Comparison of ENCODE assay signal across 24 cellular contexts in the genomic region with DNA sequence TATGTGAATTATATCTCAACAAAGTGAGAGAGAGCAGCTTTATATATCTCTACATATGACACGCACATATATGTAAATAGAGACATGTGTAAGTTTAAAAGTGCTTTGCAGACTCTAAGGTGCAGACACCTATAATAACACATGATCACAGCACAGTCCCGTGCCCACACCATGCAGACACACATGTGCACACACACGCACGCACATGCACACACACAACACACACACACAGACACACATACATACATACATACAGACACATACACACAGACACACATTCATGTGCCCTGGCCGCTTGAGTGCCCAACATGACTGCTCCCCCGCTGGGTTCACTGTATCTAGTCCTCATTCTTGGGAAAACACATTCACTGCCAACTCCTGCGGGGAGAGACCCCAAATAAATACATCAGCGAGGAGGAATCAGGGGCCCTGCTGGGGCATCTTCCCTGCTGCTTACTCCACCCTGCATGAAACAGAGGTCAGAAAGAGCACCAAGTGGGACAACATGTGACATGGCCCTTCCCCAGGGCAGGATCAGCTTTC.
DNase-seq lines count a peak whose midpoint lies in the region; ATAC-seq, FAIRE-seq and TF ChIP-seq lines count a peak whose summit lies in the region.
"Had no signal": no experiment of that assay in that cellular context is flagged by ENCODE, and none has a peak within 500 bp of the region (broad histone marks: within the 10 kb centered on the region; RNA-seq: fewer than 3 reads in every experiment).

No MANE protein-coding gene starts in this region.

- H3K23ac ChIP-seq in neuronal stem cell (ENCODE audit: low read depth, low read length, poor library complexity), result peak overlapping the region; percentile 26

- no peak overlapping the region for H3K18ac ChIP-seq in neuronal stem cell (ENCODE audit: low read length)

- BruUV-seq in OCI-LY7 (replicated peaks; lab: Mats Ljungman, UMichigan), result no TSS peak

- no peak overlapping the region for H2AK5ac ChIP-seq in neuronal stem cell (ENCODE audit: low read depth, low read length)

- H3K14ac ChIP-seq in neuronal stem cell (ENCODE audit: low read length), result no peak overlapping the region

- no peak for TF ChIP-seq CTCF in HEK293 (tag by site-specific recombination; IDR thresholded peaks at IDR 0.05)
- no peak for TF ChIP-seq CTCF in bronchial epithelial cell (IDR thresholded peaks at IDR 0.05; ENCODE audit: insufficient read depth, low read length, severe bottlenecking)
- no peak for TF ChIP-seq CTCF in OCI-LY7 (conservative IDR thresholded peaks at IDR 0.05; ENCODE audit: low read length)

- no CpG with 5 or more reads among the region's 8 CpGs for WGBS in neuronal stem cell (ENCODE audit: extremely low coverage in 2 of 2, insufficient read length in 2 of 2, insufficient replicate concordance in 1 of 2), 2 donors
- 77 to 89% (median 81%) methylated on average over 8 of the region's 8 CpGs for WGBS in small intestine, 3 donors

- H2BK120ac ChIP-seq in neuronal stem cell (ENCODE audit: low read depth, low read length), result no peak overlapping the region

- H4K20me1 ChIP-seq in OCI-LY7 (ENCODE audit: insufficient read depth, low read length), result no peaks in the 10 kb centered on the region
- H4K20me1 ChIP-seq: BLaER1 treated with 17β-estradiol and CSF1 and Interleukin-3, amounts not matched to agents 10 nM and 100 nM had no signal

- no peak overlapping the region for H2BK12ac ChIP-seq in neuronal stem cell (ENCODE audit: low read length)

- intact Hi-C loops in OCI-LY7 (cut with micrococcal nuclease; ENCODE audit: unreplicated experiment) (no loop called here), sciatic nerve (cut with DNase I) (no loop called here)

- FAIRE-seq in bronchial epithelial cell (lab: Jason Lieb, UNC) (peak; percentile 43), small intestine (lab: Jason Lieb, UNC) (no peak)
- FAIRE-seq: A549, D721Med, GM12891, GM18507, H54 had no signal

- H3K27ac ChIP-seq in HEK293 (ENCODE audit: extremely low read depth, low read depth, low read length) (no peak overlapping the region), neuronal stem cell (replicated peaks; ENCODE audit: low read length) (no peak overlapping the region), small intestine (ENCODE audit: low read depth in 1 of 2, low read length in 1 of 2) (no peak overlapping the region), OCI-LY7 (ENCODE audit: low read depth, low read length, poor library complexity, severe bottlenecking) (no peak overlapping the region)
- H3K27ac ChIP-seq: A549; BLaER1 treated with 17β-estradiol and CSF1 and Interleukin-3, amounts not matched to agents 10 nM and 100 nM had no signal

- no peak overlapping the region for H2BK5ac ChIP-seq in neuronal stem cell (ENCODE audit: low read length)

- H3K4me1 ChIP-seq in HEK293 (ENCODE audit: control insufficient read depth, insufficient read depth, low read length), result no peaks in the 10 kb centered on the region
- no peaks in the 10 kb centered on the region for H3K4me1 ChIP-seq in neuronal stem cell (ENCODE audit: control insufficient read depth in 2 of 2, insufficient read depth in 1 of 2, low read depth in 1 of 2, low read length in 2 of 2)
- no peaks in the 10 kb centered on the region for H3K4me1 ChIP-seq in small intestine (ENCODE audit: control insufficient read depth in 2 of 2, insufficient read depth in 1 of 2, low read depth in 1 of 2, low read length in 1 of 2)
- H3K4me1 ChIP-seq in OCI-LY7 (ENCODE audit: insufficient read depth, low read length, poor library complexity, severe bottlenecking), result peaks cover 7% of the 10 kb centered on the region
- H3K4me1 ChIP-seq: A549, BE2C had no signal

- H3K27me3 ChIP-seq in bronchial epithelial cell (ENCODE audit: control insufficient read depth, insufficient read depth, low read length) (no peaks in the 10 kb centered on the region), neuronal stem cell (ENCODE audit: control insufficient read depth in 3 of 3, insufficient read depth in 3 of 3, low read depth in 1 of 3, low read length in 3 of 3) (peaks cover 0 to 63% (median 0%) of the 10 kb centered on the region in 3 experiments), small intestine (ENCODE audit: control insufficient read depth in 2 of 2, insufficient read depth in 2 of 2, low read length in 2 of 2) (peaks cover 0 to 3% of the 10 kb centered on the region in 2 donors)
- H3K27me3 ChIP-seq: BE2C; BLaER1 treated with 17β-estradiol and CSF1 and Interleukin-3, amounts not matched to agents 10 nM and 100 nM had no signal

- no peak overlapping the region for H3K4me2 ChIP-seq in neuronal stem cell (ENCODE audit: insufficient read depth, low read length, poor library complexity, severe bottlenecking)
- H3K4me2 ChIP-seq in OCI-LY7 (ENCODE audit: low read length), result no peak overlapping the region
- H3K4me2 ChIP-seq: A549; BLaER1 treated with 17β-estradiol and CSF1 and Interleukin-3, amounts not matched to agents 10 nM and 100 nM; GM23338 had no signal

- H4K8ac ChIP-seq in neuronal stem cell (ENCODE audit: low read depth, low read length), result no peak overlapping the region

- no peak overlapping the region for H3K9ac ChIP-seq in neuronal stem cell (ENCODE audit: low read depth, low read length, poor library complexity)
- H3K9ac ChIP-seq: BLaER1 treated with 17β-estradiol and CSF1 and Interleukin-3, amounts not matched to agents 10 nM and 100 nM had no signal

- POLR2A ChIA-PET in HEK293 (lab: Yijun Ruan, JAX), result no interaction called here
- POLR2A ChIA-PET in OCI-LY7 (lab: Charles Lee), result no interaction called here

- no peaks in the 10 kb centered on the region for H3K79me1 ChIP-seq in neuronal stem cell (ENCODE audit: low read depth, low read length)

- H3K36me3 ChIP-seq in HEK293 (ENCODE audit: control insufficient read depth in 2 of 2, insufficient read depth in 1 of 2, low read length in 2 of 2) (no peaks in the 10 kb centered on the region), bronchial epithelial cell (ENCODE audit: control insufficient read depth, insufficient read depth, low read length) (no peaks in the 10 kb centered on the region), neuronal stem cell (replicated peaks in 1 of 2; ENCODE audit: control insufficient read depth in 2 of 2, insufficient read depth in 2 of 2, low read length in 2 of 2) (peaks cover 0 to 1% of the 10 kb centered on the region in 2 donors), small intestine (ENCODE audit: control insufficient read depth in 2 of 2, insufficient read depth in 2 of 2, low read length in 2 of 2) (no peaks in the 10 kb centered on the region), OCI-LY7 (ENCODE audit: insufficient read depth, low read length) (no peaks in the 10 kb centered on the region)
- H3K36me3 ChIP-seq: BE2C; BLaER1 treated with 17β-estradiol and CSF1 and Interleukin-3, amounts not matched to agents 10 nM and 100 nM had no signal

- H3K4ac ChIP-seq in neuronal stem cell (ENCODE audit: low read length), result no peak overlapping the region

- no peak for ATAC-seq in sciatic nerve
- ATAC-seq: A549, GM23338 had no signal

- H3K79me2 ChIP-seq in OCI-LY7 (ENCODE audit: insufficient read depth, low read depth, low read length), result no peaks in the 10 kb centered on the region

- peak overlapping the region; percentile 23 for H4K91ac ChIP-seq in neuronal stem cell (ENCODE audit: low read depth, low read length, poor library complexity)

- H3K4me3 ChIP-seq in HEK293 (ENCODE audit: low read depth, low read length) (no peak overlapping the region), bronchial epithelial cell (ENCODE audit: low read depth, low read length) (no peak overlapping the region), neuronal stem cell (ENCODE audit: low read length in 2 of 2) (no peak overlapping the region), small intestine (ENCODE audit: low read depth in 1 of 2, low read length in 2 of 2) (no peak overlapping the region), OCI-LY7 (ENCODE audit: low read depth, low read length, poor library complexity, severe bottlenecking) (no peak overlapping the region)
- H3K4me3 ChIP-seq: A549; BLaER1 treated with 17β-estradiol and CSF1 and Interleukin-3, amounts not matched to agents 10 nM and 100 nM; GM23338 had no signal

- no peaks in the 10 kb centered on the region for H3K9me3 ChIP-seq in HEK293 (ENCODE audit: control insufficient read depth, insufficient read depth, low read depth, low read length)
- H3K9me3 ChIP-seq in neuronal stem cell (replicated peaks in 1 of 2; ENCODE audit: control insufficient read depth in 2 of 2, insufficient read depth in 1 of 2, low read depth in 1 of 2, low read length in 2 of 2), result no peaks in the 10 kb centered on the region
- no peaks in the 10 kb centered on the region for H3K9me3 ChIP-seq in small intestine (ENCODE audit: control insufficient read depth, low read depth)
- no peaks in the 10 kb centered on the region for H3K9me3 ChIP-seq in OCI-LY7 (ENCODE audit: low read length)
- H3K9me3 ChIP-seq: A549, BE2C had no signal

- CTCF ChIA-PET in HEK293 (lab: Yijun Ruan, JAX), result no interaction called here
- CTCF ChIA-PET in OCI-LY7 (lab: Charles Lee; ENCODE audit: unreplicated experiment), result no interaction called here

- no peak overlapping the region for H2BK15ac ChIP-seq in neuronal stem cell (ENCODE audit: low read length)

- no peaks in the 10 kb centered on the region for H3K9me2 ChIP-seq in OCI-LY7 (ENCODE audit: insufficient read depth, low read length)

- DNase-seq in bronchial epithelial cell (ENCODE audit: low read depth) (no peak), neuronal stem cell (ENCODE audit: low spot score) (no peak), small intestine (no peak), OCI-LY7 (ENCODE audit: low spot score) (no peak), sciatic nerve (ENCODE audit: low spot score) (no peak)
- DNase-seq: 8988T; ACHN; AML-193; BE2C; CD4-positive, alpha-beta T cell; CD8-positive, alpha-beta memory T cell; DMS 273 treated with DMSO at 0.1 percent for 48 hours; DMS79; EL; GDM1; HCEC 1CT had no signal

- H2AFZ ChIP-seq in neuronal stem cell (ENCODE audit: low read length), result no peak overlapping the region
- no peak overlapping the region for H2AFZ ChIP-seq in OCI-LY7 (ENCODE audit: low read length)
- H2AFZ ChIP-seq: GM23338 had no signal

TF ChIP-seq in HEK293, 187 proteins besides CTCF, POLR2A, EP300 and RAD21:
- TF ChIP-seq ZNF704 (tag by site-specific recombination; IDR thresholded peaks at IDR 0.05), result no peak
- peak; percentile 94 for TF ChIP-seq ZIC2 (tag by site-specific recombination; IDR thresholded peaks at IDR 0.05)
